ENCODE assay signal across 8 cellular contexts in the genomic region with DNA sequence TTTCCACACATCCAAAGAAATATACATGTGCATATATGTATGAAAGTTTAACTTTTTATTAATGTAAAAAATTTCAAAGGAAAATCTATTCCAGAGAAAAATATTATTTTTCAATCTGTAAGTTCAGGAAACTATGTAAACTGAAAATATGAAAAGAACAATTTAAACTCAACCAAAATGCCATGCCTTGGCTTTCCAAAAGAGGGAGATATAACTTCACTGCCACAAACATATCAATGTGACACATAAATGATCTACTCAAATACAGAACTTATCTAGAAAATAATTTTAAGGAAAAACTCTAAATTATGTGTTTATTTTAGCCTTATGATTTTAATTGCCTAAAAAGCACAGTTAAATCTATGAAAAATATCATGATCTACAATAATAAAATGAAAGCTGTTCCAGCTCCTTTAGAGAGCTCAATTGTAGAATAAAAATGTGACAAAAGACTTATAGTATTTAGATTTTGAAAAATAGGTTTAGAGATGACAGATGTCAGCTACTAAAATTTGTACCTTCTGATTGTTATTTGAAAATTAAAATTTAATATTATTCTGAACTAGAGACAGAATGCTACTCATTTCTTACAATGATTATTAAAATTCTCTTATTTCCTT.
A peak's percentile ranks its signal among the peaks of the same experiment; 100 is the strongest.
DNase-seq lines count a peak whose midpoint lies in the region; ATAC-seq, FAIRE-seq and TF ChIP-seq lines count a peak whose summit lies in the region.

No MANE protein-coding gene starts in this region.

- TF ChIP-seq CTCF in AG04450 (IDR thresholded peaks at IDR 0.05; ENCODE audit: low read depth, low read length), result peak; percentile 90
- TF ChIP-seq CTCF in transverse colon (IDR thresholded peaks at IDR 0.05), result peak; percentile 50 to 72 (median 60)

- peaks cover 0 to 6% of the 10 kb centered on the region in 2 donors for H3K4me1 Mint-ChIP-seq in stimulated activated naive B cell treated with anti-CD40 and anti-IgM and Interleukin-4, amounts not matched to agents 10 μg/mL and 1 μg/mL and 100 μg/mL, for 72 hours

- intact Hi-C loops in transverse colon (cut with DNase I; ENCODE audit: low total_unique reads), result no loop called here

- no peak overlapping the region for H3K27ac Mint-ChIP-seq in stimulated activated naive B cell treated with anti-CD40 and anti-IgM and Interleukin-4, amounts not matched to agents 10 μg/mL and 1 μg/mL and 100 μg/mL, for 72 hours

- peaks cover 0 to 12% of the 10 kb centered on the region in 2 donors for H3K36me3 Mint-ChIP-seq in stimulated activated naive B cell treated with anti-CD40 and anti-IgM and Interleukin-4, amounts not matched to agents 10 μg/mL and 1 μg/mL and 100 μg/mL, for 72 hours

- H3K4me3 ChIP-seq in AG04450 (ENCODE audit: low read depth, low read length) (no peak overlapping the region), transverse colon (no peak overlapping the region)

- no peaks in the 10 kb centered on the region for H3K4me1 ChIP-seq in transverse colon

- ATAC-seq in GM18868 (IDR thresholded peaks at IDR 0.05; ENCODE audit: unreplicated experiment), result peak; percentile 67
- no peak for ATAC-seq in stimulated activated naive B cell treated with anti-CD40 and anti-IgM and Interleukin-4, amounts not matched to agents 10 μg/mL and 1 μg/mL and 100 μg/mL, for 72 hours (replicated peaks)

- no peaks in the 10 kb centered on the region for H3K36me3 ChIP-seq in transverse colon

- H3K27ac ChIP-seq in AG04450 (ENCODE audit: low read depth, low read length), result no peak overlapping the region
- no peak overlapping the region for H3K27ac ChIP-seq in transverse colon

- H3K9me3 ChIP-seq in AG04450 (ENCODE audit: control insufficient read depth, insufficient read depth, low read length) (no peaks in the 10 kb centered on the region), transverse colon (no peaks in the 10 kb centered on the region)

- no peak overlapping the region for H3K4me3 Mint-ChIP-seq in stimulated activated naive B cell treated with anti-CD40 and anti-IgM and Interleukin-4, amounts not matched to agents 10 μg/mL and 1 μg/mL and 100 μg/mL, for 72 hours

- CTCF ChIA-PET in AG04450 (lab: Charles Lee), result interaction anchor here (0.7 to 3.0 kb wide), 18 partner anchors 10 to 466 kb away, joined by 3 to 31 read pairs (median 3); no protein-coding TSS in a partner anchor

- H3K9me3 Mint-ChIP-seq in stimulated activated naive B cell treated with anti-CD40 and anti-IgM and Interleukin-4, amounts not matched to agents 10 μg/mL and 1 μg/mL and 100 μg/mL, for 72 hours, result no peaks in the 10 kb centered on the region

- DNase-seq in AG04450 (ENCODE audit: low read depth, low spot score) (no peak), RCC 7860 (ENCODE audit: low spot score) (peak; percentile 8), frontal cortex (ENCODE audit: low spot score in 2 of 2) (peak; percentile 7 to 26), transverse colon (no peak), HuH-7 (ENCODE audit: low spot score) (no peak), amniotic stem cell (lab: John Stamatoyannopoulos, UW) (no peak)
- DNase-seq in stimulated activated naive B cell treated with anti-CD40 and anti-IgM and Interleukin-4, amounts not matched to agents 10 μg/mL and 1 μg/mL and 100 μg/mL, for 72 hours, result no peak

- no peak for TF ChIP-seq EP300 in transverse colon (IDR thresholded peaks at IDR 0.05; ENCODE audit: low read depth)

- H3K27me3 ChIP-seq in AG04450 (ENCODE audit: control insufficient read depth, insufficient read depth, low read length) (no peaks in the 10 kb centered on the region), transverse colon (no peaks in the 10 kb centered on the region)

- no peaks in the 10 kb centered on the region for H3K27me3 Mint-ChIP-seq in stimulated activated naive B cell treated with anti-CD40 and anti-IgM and Interleukin-4, amounts not matched to agents 10 μg/mL and 1 μg/mL and 100 μg/mL, for 72 hours

- in situ Hi-C loops in transverse colon (cut with MboI; ENCODE audit: low pct_ligation_motif_present in 1 of 4, low pct_unique_long_range_greater_than_20kb in 1 of 4, low sequenced_read_pairs in 3 of 4), result loop anchor here in 1 of 4 donors (25.0 kb wide), 1 partner anchor 471 kb away; no protein-coding TSS in a partner anchor

- POLR2A ChIA-PET in AG04450 (lab: Yijun Ruan, JAX), result no interaction called here

- peak; percentile 83 for FAIRE-seq in RCC 7860 (lab: Jason Lieb, UNC)
- FAIRE-seq in frontal cortex (lab: Jason Lieb, UNC), result peak; percentile 93

- no peak for TF ChIP-seq POLR2A in transverse colon (IDR thresholded peaks at IDR 0.05)

Comparison
In these comparisons a context has a peak if more than half of its experiments do, and no peak if none do; other contexts are left out.
1. DNase-seq: peak in RCC 7860 (single experiment) and frontal cortex (2 of 2); none in AG04450 (single experiment), transverse colon (single experiment), HuH-7 (single experiment), stimulated activated naive B cell treated with anti-CD40 and anti-IgM and Interleukin-4, amounts not matched to agents 10 μg/mL and 1 μg/mL and 100 μg/mL, for 72 hours (single experiment) and amniotic stem cell (single experiment).